Comparison of ENCODE assay signal across 33 cellular contexts in the genomic region with DNA sequence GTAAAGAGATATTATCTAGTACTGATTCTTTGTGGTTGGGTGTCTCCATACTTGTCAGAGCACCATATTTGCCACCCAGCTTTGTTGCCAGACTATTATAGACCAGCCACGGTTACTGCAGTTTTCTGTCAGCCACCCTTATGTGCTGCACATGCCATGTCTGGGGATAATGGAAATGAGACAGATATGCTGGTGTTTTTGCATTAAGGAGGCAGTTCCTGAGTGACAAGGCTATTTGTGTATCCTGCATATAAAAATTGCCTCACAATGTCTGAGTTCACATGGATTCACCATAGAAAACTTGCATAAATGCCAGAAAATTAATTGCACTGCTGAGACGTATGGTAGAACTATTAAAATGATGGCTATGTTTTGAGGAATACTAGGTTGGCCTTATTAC. TPM values are rescaled to one million over a fixed set of nuclear protein-coding genes. Genes with fewer than 3 reads are reported as not detected.
"Had no signal": no experiment of that assay in that cellular context is flagged by ENCODE, and none has a peak within 500 bp of the region (broad histone marks: within the 10 kb centered on the region; RNA-seq: fewer than 3 reads in every experiment).

No MANE protein-coding gene starts in this region.

- H3K4me3 ChIP-seq: coronary artery, dorsolateral prefrontal cortex, esophagus squamous epithelium had no signal

- H3K9me3 Mint-ChIP-seq: activated T-helper 17 cell treated with anti-CD3 and anti-CD28 coated beads, Interleukin-2, amount 50 U/mL, for 72 hours; dendritic cell treated with granulocyte-macrophage colony-stimulating factor and Interleukin-4, amounts not matched to agents 40 ng/mL and 50 ng/mL, for 4 days; T-helper 2 cell treated with Interferon-gamma antibody and Interleukin-4, amounts not matched to agents 5 μg/mL and 100 μg/mL, for 36 hours had no signal

- H3K27ac Mint-ChIP-seq: activated B cell treated with CpG ODN at 0.5 μM for 24 hours; activated CD8-positive, alpha-beta T cell treated with anti-CD3 and anti-CD28 coated beads for 36 hours; activated naive CD8-positive, alpha-beta T cell; activated T-helper 17 cell treated with anti-CD3 and anti-CD28 coated beads, Interleukin-2, amount 50 U/mL, for 72 hours; dendritic cell treated with granulocyte-macrophage colony-stimulating factor and Interleukin-4, amounts not matched to agents 40 ng/mL and 50 ng/mL, for 4 days; effector memory CD8-positive, alpha-beta T cell; T-helper 17 cell; T-helper 2 cell treated with Interferon-gamma antibody and Interleukin-4, amounts not matched to agents 5 μg/mL and 100 μg/mL, for 36 hours had no signal

- H3K9me3 ChIP-seq: esophagus squamous epithelium had no signal

- H3K4me1 Mint-ChIP-seq: activated B cell treated with CpG ODN at 0.5 μM for 24 hours; activated T-helper 17 cell treated with anti-CD3 and anti-CD28 coated beads, Interleukin-2, amount 50 U/mL, for 72 hours; T-helper 17 cell had no signal

- H3K4me3 Mint-ChIP-seq: activated B cell treated with CpG ODN at 0.5 μM for 24 hours; activated CD8-positive, alpha-beta T cell treated with anti-CD3 and anti-CD28 coated beads for 36 hours; activated naive CD8-positive, alpha-beta T cell; activated T-cell treated with anti-CD3 and anti-CD28 coated beads, Interleukin-2, amount 50 U/mL, for 4 hours; activated T-helper 17 cell treated with anti-CD3 and anti-CD28 coated beads, Interleukin-2, amount 50 U/mL, for 72 hours; dendritic cell treated with granulocyte-macrophage colony-stimulating factor and Interleukin-4, amounts not matched to agents 40 ng/mL and 50 ng/mL, for 4 days; effector memory CD8-positive, alpha-beta T cell; T-helper 17 cell; T-helper 2 cell treated with Interferon-gamma antibody and Interleukin-4, amounts not matched to agents 5 μg/mL and 100 μg/mL, for 36 hours had no signal

- H3K27ac ChIP-seq: coronary artery, epithelial cell of prostate, esophagus squamous epithelium, WERI-Rb-1 had no signal

- H3K36me3 ChIP-seq: esophagus squamous epithelium, WERI-Rb-1 had no signal

- DNase-seq: activated B cell treated with CpG ODN at 0.5 μM for 24 hours; activated CD4-positive, alpha-beta T cell treated with anti-CD3 and anti-CD28 coated beads for 48 hours; activated CD4-positive, alpha-beta T cell treated with anti-CD3 and anti-CD28 coated beads, Interleukin-2, amount 50 U/mL, for 1 hour; activated CD4-positive, alpha-beta T cell treated with anti-CD3 and anti-CD28 coated beads, Interleukin-2, amount 50 U/mL, for 48 hours; activated CD8-positive, alpha-beta memory T cell treated with anti-CD3 and anti-CD28 coated beads for 24 hours; activated CD8-positive, alpha-beta T cell treated with anti-CD3 and anti-CD28 coated beads for 36 hours; activated effector memory CD4-positive, alpha-beta T cell treated with Interleukin-2 at 50 U/mL for 16 hours; activated gamma-delta T cell treated with Interleukin-2 at 50 U/mL for 16 hours; activated naive CD4-positive, alpha-beta T cell treated with anti-CD3 and anti-CD28 coated beads, Interleukin-2, amount 50 U/mL, for 16 hours; activated naive CD4-positive, alpha-beta T cell treated with Interleukin-2 at 50 U/mL for 16 hours; activated T-cell treated with anti-CD3 and anti-CD28 coated beads, Interleukin-2, amount 50 U/mL, for 4 hours; amniotic stem cell; anterior cingulate cortex; caudate nucleus; cerebellar nuclear complex; dorsolateral prefrontal cortex; effector memory CD8-positive, alpha-beta T cell; esophagus squamous epithelium; head of caudate nucleus; T-helper 1 cell; T-helper 17 cell; T1000; WERI-Rb-1 had no signal

- H3K4me1 ChIP-seq: esophagus squamous epithelium had no signal

- H3K27me3 ChIP-seq: dorsolateral prefrontal cortex, esophagus squamous epithelium had no signal

- H3K36me3 Mint-ChIP-seq: activated naive CD8-positive, alpha-beta T cell had no signal

- H3K27me3 Mint-ChIP-seq: activated B cell treated with CpG ODN at 0.5 μM for 24 hours; activated CD8-positive, alpha-beta T cell treated with anti-CD3 and anti-CD28 coated beads for 36 hours; activated naive CD8-positive, alpha-beta T cell; activated T-helper 17 cell treated with anti-CD3 and anti-CD28 coated beads, Interleukin-2, amount 50 U/mL, for 72 hours; dendritic cell treated with granulocyte-macrophage colony-stimulating factor and Interleukin-4, amounts not matched to agents 40 ng/mL and 50 ng/mL, for 4 days; effector memory CD8-positive, alpha-beta T cell; T-helper 17 cell had no signal

- ATAC-seq: activated CD4-positive, CD25-positive, alpha-beta regulatory T cell treated with anti-CD3 and anti-CD28 coated beads, Interleukin-2, amount 50 U/mL, for 24 hours; activated CD8-positive, alpha-beta T cell treated with anti-CD3 and anti-CD28 coated beads for 36 hours; activated T-cell treated with anti-CD3 and anti-CD28 coated beads, Interleukin-2, amount 50 U/mL, for 4 hours; activated T-helper 17 cell treated with anti-CD3 and anti-CD28 coated beads, Interleukin-2, amount 50 U/mL, for 72 hours; effector memory CD8-positive, alpha-beta T cell; T-helper 17 cell had no signal

RNA-seq across cellular contexts. Expression of a gene that starts 51.8 kb away (rescaled TPM):
- total RNA-seq: activated B cell treated with CpG ODN at 0.5 μM for 24 hours; activated CD8-positive, alpha-beta T cell treated with anti-CD3 and anti-CD28 coated beads for 36 hours; activated T-cell treated with anti-CD3 and anti-CD28 coated beads, Interleukin-2, amount 50 U/mL, for 4 hours; activated T-helper 17 cell treated with anti-CD3 and anti-CD28 coated beads, Interleukin-2, amount 50 U/mL, for 72 hours; endothelial cell of umbilical vein; fibroblast of lung; fibroblast of villous mesenchyme had no signal
- polyA plus RNA-seq: fibroblast of lung had no signal
